In the genomic region with DNA sequence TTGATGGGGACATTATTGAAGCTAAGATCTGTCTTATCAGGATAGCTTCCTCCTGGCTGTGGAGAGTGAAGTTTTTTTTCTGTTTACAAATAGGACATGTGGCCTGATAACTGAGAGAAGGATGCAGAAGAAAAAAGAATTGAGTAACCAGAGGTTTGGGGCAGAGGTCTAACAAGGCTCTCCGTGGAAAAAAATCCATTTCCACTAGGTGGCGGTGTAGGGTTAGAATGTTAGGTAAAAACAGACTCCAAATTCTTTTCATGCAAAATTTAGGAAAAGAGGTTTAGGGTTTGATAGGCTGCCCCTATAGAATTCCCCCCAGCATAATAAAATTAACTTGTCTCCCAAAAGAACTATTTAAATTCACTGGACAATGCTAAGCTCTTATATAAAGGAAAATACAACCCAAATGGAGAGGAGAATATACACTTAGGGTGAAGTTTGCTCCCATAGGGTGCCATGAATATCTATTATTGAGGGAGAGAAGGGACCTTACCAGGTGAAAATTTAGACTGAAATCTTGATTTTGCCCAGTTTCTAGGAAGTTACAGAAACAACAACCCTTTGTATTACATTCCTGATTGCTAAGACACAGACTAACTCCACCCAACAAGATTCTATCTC, we compare ENCODE assay signal across 8 cellular contexts.
DNase-seq lines count a peak whose midpoint lies in the region; ATAC-seq and TF ChIP-seq lines count a peak whose summit lies in the region.

No MANE protein-coding gene starts in this region.

- H3K27me3 ChIP-seq in fibroblast of lung (ENCODE audit: control insufficient read depth, insufficient read depth, low read length) = no peaks in the 10 kb centered on the region
- no peaks in the 10 kb centered on the region for H3K27me3 ChIP-seq in sigmoid colon

- H3K27ac ChIP-seq in fibroblast of lung (ENCODE audit: insufficient read depth, low read length) (no peak overlapping the region), sigmoid colon (no peak overlapping the region)

- no peaks in the 10 kb centered on the region for H3K36me3 Mint-ChIP-seq in effector memory CD8-positive, alpha-beta T cell (ENCODE audit: insufficient read depth)

- peak; percentile 43 for DNase-seq in A172 (ENCODE audit: low spot score)
- peak; percentile 43 for DNase-seq in EH (ENCODE audit: low read depth)
- DNase-seq in HT1080 (ENCODE audit: low read depth) = peak; percentile 45
- DNase-seq in RKO (ENCODE audit: low spot score) = peak; percentile 41
- DNase-seq in fibroblast of lung (ENCODE audit: low read depth in 2 of 2) = peak; percentile 6 to 59
- DNase-seq in sigmoid colon = no peak
- no peak for DNase-seq in activated T-cell treated with anti-CD3 and anti-CD28 coated beads, Interleukin-2, amount 50 U/mL, for 1 hour
- no peak for DNase-seq in effector memory CD8-positive, alpha-beta T cell

- ATAC-seq in effector memory CD8-positive, alpha-beta T cell (replicated peaks) = no peak

- no peak for TF ChIP-seq EP300 in sigmoid colon (IDR thresholded peaks at IDR 0.05)

- no peaks in the 10 kb centered on the region for H3K4me1 Mint-ChIP-seq in effector memory CD8-positive, alpha-beta T cell (ENCODE audit: low read depth in 2 of 2)

- no peak overlapping the region for H3K4me3 Mint-ChIP-seq in effector memory CD8-positive, alpha-beta T cell

- TF ChIP-seq CTCF in fibroblast of lung (conservative IDR thresholded peaks at IDR 0.05 in 1 of 2, IDR thresholded peaks at IDR 0.05 in 1 of 2; ENCODE audit: low read depth in 1 of 2, low read length in 2 of 2) (peak; percentile 39 to 67), sigmoid colon (IDR thresholded peaks at IDR 0.05) (peak in 3 of 4 experiments; percentile 17 to 47 (median 31))

- H3K9me3 Mint-ChIP-seq in effector memory CD8-positive, alpha-beta T cell = peaks cover 0 to 3% of the 10 kb centered on the region in 2 donors

- H3K79me2 ChIP-seq in fibroblast of lung (ENCODE audit: control insufficient read depth, insufficient read depth, low read length) = no peaks in the 10 kb centered on the region

- H3K4me1 ChIP-seq in fibroblast of lung (ENCODE audit: control insufficient read depth, extremely low read depth, insufficient read depth, low read length) (no peaks in the 10 kb centered on the region), sigmoid colon (peaks cover 0 to 28% (median 15%) of the 10 kb centered on the region in 4 donors)

- no peak overlapping the region for H3K9ac ChIP-seq in fibroblast of lung (ENCODE audit: insufficient read depth, low read length)

- no peak overlapping the region for H3K4me2 ChIP-seq in fibroblast of lung (ENCODE audit: extremely low read depth, insufficient read depth, low read length)

- H3K9me3 ChIP-seq in fibroblast of lung (ENCODE audit: control insufficient read depth, insufficient read depth, low read depth, low read length) (no peaks in the 10 kb centered on the region), sigmoid colon (no peaks in the 10 kb centered on the region)

- H4K20me1 ChIP-seq in fibroblast of lung (ENCODE audit: control insufficient read depth, extremely low read depth, insufficient read depth, low read length) = no peaks in the 10 kb centered on the region

- no peaks in the 10 kb centered on the region for H3K27me3 Mint-ChIP-seq in effector memory CD8-positive, alpha-beta T cell

- no peak overlapping the region for H2AFZ ChIP-seq in fibroblast of lung (ENCODE audit: low read length)

- H3K36me3 ChIP-seq in fibroblast of lung (ENCODE audit: control insufficient read depth, insufficient read depth, low read length) (no peaks in the 10 kb centered on the region), sigmoid colon (no peaks in the 10 kb centered on the region)

- WGBS in sigmoid colon, 2 donors = 6 to 10% methylated on average over 2 of the region's 2 CpGs

- H3K4me3 ChIP-seq in fibroblast of lung (replicated peaks in 1 of 4; ENCODE audit: control extremely low read depth in 1 of 4, insufficient read depth in 1 of 4, low read depth in 3 of 4, low read length in 4 of 4) (no peak overlapping the region), sigmoid colon (no peak overlapping the region)

- H3K27ac Mint-ChIP-seq in effector memory CD8-positive, alpha-beta T cell = no peak overlapping the region

- no peak for TF ChIP-seq POLR2A in sigmoid colon (IDR thresholded peaks at IDR 0.05)

- intact Hi-C loops in sigmoid colon (cut with DNase I) = no loop called here

Comparison
In these comparisons a context has a peak if more than half of its experiments do, and no peak if none do; other contexts are left out.
1. DNase-seq: peak in A172 (single experiment), EH (single experiment), HT1080 (single experiment), RKO (single experiment) and fibroblast of lung (2 of 2); none in sigmoid colon (single experiment), activated T-cell treated with anti-CD3 and anti-CD28 coated beads, Interleukin-2, amount 50 U/mL, for 1 hour (single experiment) and effector memory CD8-positive, alpha-beta T cell (0 of 3).